ENCODE assay signal across 1 cellular context in genomic region chr10:122225324-122225723, GRCh38.
A peak's percentile ranks its signal among the peaks of the same experiment; 100 is the strongest.
TF ChIP-seq lines count a peak whose summit lies in the region.

No MANE protein-coding gene starts in this region.

TF ChIP-seq in HepG2, 621 proteins besides CTCF, POLR2A, EP300 and RAD21 (continued from another document):
- TF ChIP-seq MNT (IDR thresholded peaks at IDR 0.05) = 0 out of 2 replicates have a peak, but pooled peaks have one; percentile 5
